18 cellular contexts compared by ENCODE assay signal in genomic region chr2:236633764-236634163, GRCh38.
DNase-seq lines count a peak whose midpoint lies in the region; TF ChIP-seq lines count a peak whose summit lies in the region.
"Had no signal": no experiment of that assay in that cellular context is flagged by ENCODE, and none has a peak within 500 bp of the region (broad histone marks: within the 10 kb centered on the region; RNA-seq: fewer than 3 reads in every experiment).

No MANE protein-coding gene starts in this region.

- no peak for TF ChIP-seq POLR2A in tibial nerve (IDR thresholded peaks at IDR 0.05)

- peak in 1 of 2 donors; percentile 71 for TF ChIP-seq EP300 in tibial nerve (IDR thresholded peaks at IDR 0.05)

- DNase-seq in H7 (peak; percentile 28), coronary artery (ENCODE audit: low spot score) (peak; percentile 61), osteocyte (ENCODE audit: extremely low spot score, unreplicated experiment) (peak; percentile 68), tibial nerve (ENCODE audit: low spot score in 2 of 2) (no peak), OCI-M1 (lab: John Stamatoyannopoulos, UW) (no peak), HEK293T (ENCODE audit: extremely low spot score) (no peak)
- no peak for DNase-seq in stimulated activated CD4-positive, alpha-beta T cell treated with anti-CD3 and anti-CD28 coated beads, Interleukin-4, amount 100 ng/mL, for 1 hour
- DNase-seq: BE2C, DMS79, MG63, NCI-H1048, NCI-H1417 treated with DMSO at 0.1 percent for 48 hours, NCI-H446 treated with DMSO at 0.1 percent for 48 hours, NCI-H526 treated with DMSO at 0.1 percent for 48 hours, PC-9 had no signal

- H3K36me3 Mint-ChIP-seq in osteocyte (ENCODE audit: unreplicated experiment), result no peaks in the 10 kb centered on the region

- peaks cover 24% of the 10 kb centered on the region for H3K27me3 Mint-ChIP-seq in osteocyte (ENCODE audit: unreplicated experiment)

- peaks cover 0 to 48% (median 11%) of the 10 kb centered on the region in 4 donors for H3K4me1 ChIP-seq in tibial nerve
- H3K4me1 ChIP-seq: BE2C had no signal

- H3K9me3 Mint-ChIP-seq in osteocyte (ENCODE audit: unreplicated experiment), result no peaks in the 10 kb centered on the region

- WGBS in tibial nerve, 2 donors, result 53 to 69% methylated on average over 20 of the region's 20 CpGs

- H3K27ac ChIP-seq in coronary artery (no peak overlapping the region), tibial nerve (peak overlapping the region in 3 of 4 donors; percentile 22 to 81 (median 78))
- H3K27ac ChIP-seq: PC-9, SJCRH30 had no signal

- CTCF ChIA-PET in HEK293T (lab: Yijun Ruan, JAX), result no interaction called here

- H3K27me3 ChIP-seq in H7 (ENCODE audit: control insufficient read depth, insufficient read depth, low read length) (no peaks in the 10 kb centered on the region), tibial nerve (no peaks in the 10 kb centered on the region)
- H3K27me3 ChIP-seq: MG63, SJCRH30 had no signal

- no peaks in the 10 kb centered on the region for H3K4me1 Mint-ChIP-seq in osteocyte (ENCODE audit: unreplicated experiment)

- H3K4me3 ChIP-seq in H7 (ENCODE audit: insufficient read depth, low read depth, low read length) (no peak overlapping the region), coronary artery (no peak overlapping the region), tibial nerve (no peak overlapping the region)
- H3K4me3 ChIP-seq: K562, MG63, PC-9, SJCRH30 had no signal

- POLR2A ChIA-PET in HEK293T (lab: Yijun Ruan, JAX), result no interaction called here

- no peak for TF ChIP-seq CTCF in coronary artery (IDR thresholded peaks at IDR 0.05)
- no peak for TF ChIP-seq CTCF in osteocyte (IDR thresholded peaks at IDR 0.05)
- no peak for TF ChIP-seq CTCF in tibial nerve (IDR thresholded peaks at IDR 0.05)

- H3K36me3 ChIP-seq in H7 (replicated peaks; ENCODE audit: control insufficient read depth, insufficient read depth, low read length), result no peaks in the 10 kb centered on the region
- H3K36me3 ChIP-seq in tibial nerve, result no peaks in the 10 kb centered on the region
- H3K36me3 ChIP-seq: BE2C, MG63, SJCRH30 had no signal

- H3K4me3 Mint-ChIP-seq in osteocyte (ENCODE audit: unreplicated experiment), result no peak overlapping the region
- H3K4me3 Mint-ChIP-seq: H9 had no signal

- H3K27ac Mint-ChIP-seq in osteocyte (ENCODE audit: unreplicated experiment), result no peak overlapping the region
- H3K27ac Mint-ChIP-seq: H9 had no signal

- no peaks in the 10 kb centered on the region for H3K9me3 ChIP-seq in tibial nerve
- H3K9me3 ChIP-seq: BE2C, MG63, SJCRH30 had no signal

TF ChIP-seq in HEK293T, 16 proteins besides CTCF, POLR2A, EP300 and RAD21:
- TF ChIP-seq L3MBTL2 (conservative IDR thresholded peaks at IDR 0.05) (no peak), SUZ12 (IDR thresholded peaks at IDR 0.05) (no peak), BHLHE40 (IDR thresholded peaks at IDR 0.05; ENCODE audit: borderline replicate concordance) (no peak), FOXA1 (IDR thresholded peaks at IDR 0.05) (no peak)

Comparison
In these comparisons a context has a peak if more than half of its experiments do, and no peak if none do; other contexts are left out.
1. DNase-seq: peak in H7 (single experiment), coronary artery (single experiment) and osteocyte (single experiment); none in tibial nerve (0 of 2), OCI-M1 (single experiment), stimulated activated CD4-positive, alpha-beta T cell treated with anti-CD3 and anti-CD28 coated beads, Interleukin-4, amount 100 ng/mL, for 1 hour (single experiment) and HEK293T (single experiment).
2. H3K27ac ChIP-seq: peak in tibial nerve (3 of 4); none in coronary artery (0 of 2).